ENCODE assay signal across 7 cellular contexts in genomic region chr20:62236997-62237771, GRCh38. TPM values are rescaled to one million over a fixed set of nuclear protein-coding genes. Genes with fewer than 3 reads are reported as not detected.
DNase-seq lines count a peak whose midpoint lies in the region; ATAC-seq and TF ChIP-seq lines count a peak whose summit lies in the region.

No MANE protein-coding gene starts in this region.

- peak overlapping the region; percentile 40; the same call in 1 of the 2 replicates for H2AFZ ChIP-seq in PC-9

- H3F3A ChIP-seq in DOHH2 (ENCODE audit: control insufficient read depth, insufficient read depth) (no peaks in the 10 kb centered on the region), PC-9 (ENCODE audit: insufficient read depth, low read depth) (peaks cover 15% of the 10 kb centered on the region)

- POLR2A ChIA-PET in PC-9 (lab: Charles Lee; ENCODE audit: unreplicated experiment), result no interaction called here

- WGBS in esophagus squamous epithelium, 2 donors, result 71 to 80% methylated on average over 7 of the region's 16 CpGs
- WGBS in psoas muscle, 3 donors, result 57 to 70% (median 67%) methylated on average over 16 of the region's 16 CpGs

- H3K79me2 ChIP-seq in DOHH2 (ENCODE audit: control insufficient read depth, low read length) (peaks cover 32% of the 10 kb centered on the region), PC-9 (ENCODE audit: low read depth) (peaks cover 35% of the 10 kb centered on the region)

- peak overlapping the region; percentile 56 for H3K4me2 ChIP-seq in DOHH2 (ENCODE audit: low read length)
- H3K4me2 ChIP-seq in PC-9, result peak overlapping the region; percentile 74

- BruUV-seq in PC-9 (replicated peaks; lab: Mats Ljungman, UMichigan), result no TSS peak

- H3K9me3 ChIP-seq in DOHH2 (ENCODE audit: control insufficient read depth, insufficient read depth, low read length), result no peaks in the 10 kb centered on the region
- no peaks in the 10 kb centered on the region for H3K9me3 ChIP-seq in PC-9 (ENCODE audit: insufficient read depth, low read depth)
- no peaks in the 10 kb centered on the region for H3K9me3 ChIP-seq in esophagus squamous epithelium
- no peaks in the 10 kb centered on the region for H3K9me3 ChIP-seq in psoas muscle

- intact Hi-C loops in PC-9 (cut with micrococcal nuclease; ENCODE audit: unreplicated experiment) (no loop called here), esophagus squamous epithelium (cut with DNase I) (no loop called here), psoas muscle (cut with DNase I) (no loop called here)

- H3K36me3 ChIP-seq in DOHH2 (ENCODE audit: control insufficient read depth, low read length), result peaks cover 5% of the 10 kb centered on the region; the same call in 1 of the 2 replicates
- H3K36me3 ChIP-seq in PC-9 (ENCODE audit: low read depth), result peaks cover 19% of the 10 kb centered on the region
- H3K36me3 ChIP-seq in esophagus squamous epithelium, result peaks cover 0 to 3% (median 0%) of the 10 kb centered on the region in 3 donors
- peaks cover 0 to 13% of the 10 kb centered on the region in 2 donors for H3K36me3 ChIP-seq in psoas muscle (ENCODE audit: insufficient read depth in 1 of 2, low read depth in 1 of 2)

- TF ChIP-seq POLR2A in esophagus squamous epithelium (IDR thresholded peaks at IDR 0.05), result no peak

- H3K4me1 ChIP-seq in DOHH2 (ENCODE audit: control insufficient read depth, low read length) (peaks cover 13% of the 10 kb centered on the region), PC-9 (replicated peaks; ENCODE audit: insufficient read depth) (peaks cover 45% of the 10 kb centered on the region), esophagus squamous epithelium (peaks cover 40 to 68% (median 47%) of the 10 kb centered on the region in 3 donors), psoas muscle (peaks cover 53% of the 10 kb centered on the region)

- no peak for DNase-seq in PC-9
- DNase-seq in esophagus squamous epithelium (lab: John Stamatoyannopoulos, UW), result no peak
- no peak for DNase-seq in psoas muscle
- no peak for DNase-seq in NCI-H2196 treated with DMSO at 0.1 percent for 48 hours (lab: John Stamatoyannopoulos, UW; ENCODE audit: unreplicated experiment)
- no peak for DNase-seq in epidermal melanocyte (ENCODE audit: insufficient read length, low spot score)

- H4K20me1 ChIP-seq in DOHH2 (ENCODE audit: control insufficient read depth, insufficient read depth, low read depth, low read length), result peaks cover 4% of the 10 kb centered on the region; the same call in 1 of the 2 replicates
- H4K20me1 ChIP-seq in PC-9 (ENCODE audit: insufficient read depth), result peaks cover 33% of the 10 kb centered on the region

- H3K27me3 ChIP-seq in DOHH2 (ENCODE audit: control insufficient read depth, low read length) (no peaks in the 10 kb centered on the region), PC-9 (ENCODE audit: insufficient read depth, low read depth) (no peaks in the 10 kb centered on the region), esophagus squamous epithelium (peaks cover 0 to 22% (median 0%) of the 10 kb centered on the region in 4 donors), psoas muscle (ENCODE audit: insufficient read depth in 3 of 3, low read length in 2 of 3) (no peaks in the 10 kb centered on the region)

- TF ChIP-seq CTCF in DOHH2 (IDR thresholded peaks at IDR 0.05; ENCODE audit: low read depth, low read length, poor library complexity, severe bottlenecking) (no peak), PC-9 (conservative IDR thresholded peaks at IDR 0.05) (no peak), esophagus squamous epithelium (IDR thresholded peaks at IDR 0.05) (no peak), psoas muscle (IDR thresholded peaks at IDR 0.05) (no peak)

- H3K4me3 ChIP-seq in DOHH2 (ENCODE audit: low read length), result peak overlapping the region; percentile 39
- H3K4me3 ChIP-seq in PC-9, result peak overlapping the region; percentile 16; the same call in 1 of the 2 replicates
- peak overlapping the region in 1 of 4 donors; percentile 91 for H3K4me3 ChIP-seq in esophagus squamous epithelium
- H3K4me3 ChIP-seq in psoas muscle, result peak overlapping the region; percentile 62

- H3K9me2 ChIP-seq in DOHH2 (replicated peaks; ENCODE audit: control insufficient read depth, low read length) (no peaks in the 10 kb centered on the region), PC-9 (ENCODE audit: insufficient read depth) (no peaks in the 10 kb centered on the region)

- no peak overlapping the region for H3K27ac ChIP-seq in DOHH2 (ENCODE audit: low read depth, low read length)
- H3K27ac ChIP-seq in PC-9, result peak overlapping the region; percentile 17; the same call in 1 of the 2 replicates
- peak overlapping the region in 3 of 4 donors; percentile 35 to 99 (median 90) for H3K27ac ChIP-seq in esophagus squamous epithelium
- H3K27ac ChIP-seq in psoas muscle, result peak overlapping the region; percentile 75

- no peak for ATAC-seq in psoas muscle
- ATAC-seq in HG03095 (IDR thresholded peaks at IDR 0.05; ENCODE audit: unreplicated experiment), result no peak

- CTCF ChIA-PET in PC-9 (lab: Charles Lee), result no interaction called here

RNA-seq across cellular contexts. Expression of gene OSBPL2, which starts 1.1 kb away (rescaled TPM):
- total RNA-seq in PC-9 (2021), result 84.8 and 90.7 TPM in 2 replicates
- 10 to 100 TPM; 48.4 to 65.1 (median 55.8) TPM for total RNA-seq in esophagus squamous epithelium
- total RNA-seq in psoas muscle, result 10 to 100 TPM; 19.8 to 30.9 (median 24.8) TPM
- 10 to 100 TPM in 2 of 3 donors, 1 to 10 TPM in 1; 9.6 to 22.8 (median 11.4) TPM for polyA plus RNA-seq in psoas muscle

RNA-seq across cellular contexts. Expression of gene HRH3, which starts 17.1 kb away (rescaled TPM):
- total RNA-seq in PC-9 (2021) (not detected in 2 replicates), esophagus squamous epithelium (not detected), psoas muscle (not detected)
- polyA plus RNA-seq in psoas muscle, result under 1 TPM in 1 of 3 donors, not detected in 2; 0.03 TPM

RNA-seq across cellular contexts. Expression of gene MTG2, which starts 54.4 kb away (rescaled TPM):
- total RNA-seq in PC-9 (2021) (58.1 and 62.5 TPM in 2 replicates), esophagus squamous epithelium (10 to 100 TPM; 17.4 to 25.5 (median 21.7) TPM), psoas muscle (10 to 100 TPM; 29.5 to 56.5 (median 39.6) TPM)
- 10 to 100 TPM; 25.0 to 56.2 (median 46.7) TPM for polyA plus RNA-seq in psoas muscle
